ENCODE assay signal across 27 cellular contexts in genomic region chr16:69633375-69633774, GRCh38.
"Had no signal": no experiment of that assay in that cellular context is flagged by ENCODE, and none has a peak within 500 bp of the region (broad histone marks: within the 10 kb centered on the region; RNA-seq: fewer than 3 reads in every experiment).

No MANE protein-coding gene starts in this region.

- H3K27ac ChIP-seq: brain microvascular endothelial cell, colonic mucosa, epithelial cell of prostate, esophagus squamous epithelium, gastroesophageal sphincter, heart right ventricle had no signal

- H3K4me1 Mint-ChIP-seq: activated CD4-positive, alpha-beta memory T cell treated with anti-CD3 and anti-CD28 coated beads, Interleukin-2, amount 10 ng/mL, durations not matched to agents 7 days and 5 days; activated CD4-positive, alpha-beta T cell treated with anti-CD3 and anti-CD28 coated beads for 36 hours; activated CD4-positive, alpha-beta T cell treated with anti-CD3 and anti-CD28 coated beads, Interleukin-2, amount 10 ng/mL, durations not matched to agents 24 days and 14 days; activated naive CD4-positive, alpha-beta T cell treated with anti-CD3 and anti-CD28 coated beads, Interleukin-2, amount 10 ng/mL, durations not matched to agents 7 days and 5 days had no signal

- H3K9me3 Mint-ChIP-seq: central memory CD8-positive, alpha-beta T cell had no signal

- H3K27me3 Mint-ChIP-seq: activated CD4-positive, alpha-beta memory T cell treated with anti-CD3 and anti-CD28 coated beads, Interleukin-2, amount 10 ng/mL, durations not matched to agents 7 days and 5 days; activated CD4-positive, alpha-beta T cell treated with anti-CD3 and anti-CD28 coated beads for 36 hours; activated CD4-positive, alpha-beta T cell treated with anti-CD3 and anti-CD28 coated beads, Interleukin-2, amount 10 ng/mL, durations not matched to agents 24 days and 14 days; activated naive CD4-positive, alpha-beta T cell treated with anti-CD3 and anti-CD28 coated beads, Interleukin-2, amount 10 ng/mL, durations not matched to agents 7 days and 5 days; activated naive CD8-positive, alpha-beta T cell treated with anti-CD3 and anti-CD28 coated beads, Interleukin-2, amount 10 ng/mL, durations not matched to agents 7 days and 5 days; activated T-cell treated with anti-CD3 and anti-CD28 coated beads, Interleukin-2, amount 50 U/mL, for 24 hours; central memory CD8-positive, alpha-beta T cell; T-cell had no signal

- H3K27me3 ChIP-seq: brain microvascular endothelial cell, colonic mucosa, esophagus squamous epithelium, gastroesophageal sphincter, heart right ventricle had no signal

- H3K27ac Mint-ChIP-seq: activated CD4-positive, alpha-beta memory T cell treated with anti-CD3 and anti-CD28 coated beads, Interleukin-2, amount 10 ng/mL, durations not matched to agents 7 days and 5 days; activated CD4-positive, alpha-beta T cell treated with anti-CD3 and anti-CD28 coated beads for 36 hours; activated CD4-positive, alpha-beta T cell treated with anti-CD3 and anti-CD28 coated beads, Interleukin-2, amount 10 ng/mL, durations not matched to agents 24 days and 14 days; activated naive CD4-positive, alpha-beta T cell treated with anti-CD3 and anti-CD28 coated beads, Interleukin-2, amount 10 ng/mL, durations not matched to agents 7 days and 5 days; activated naive CD4-positive, alpha-beta T cell treated with anti-CD3 and anti-CD28 coated beads, Interleukin-2, amount 50 U/mL, for 72 hours; activated naive CD8-positive, alpha-beta T cell treated with anti-CD3 and anti-CD28 coated beads, Interleukin-2, amount 10 ng/mL, durations not matched to agents 7 days and 5 days; activated T-cell treated with anti-CD3 and anti-CD28 coated beads, Interleukin-2, amount 50 U/mL, for 24 hours; activated T-cell treated with anti-CD3 and anti-CD28 coated beads, Interleukin-2, amount 50 U/mL, for 72 hours; T-cell; T-helper 1 cell treated with Interleukin-12 subunit alpha and Interleukin-12 subunit beta and Interleukin-4 antibody, amounts not matched to agents 30 μg/mL and 1 μg/mL, for 36 hours had no signal

- H3K4me1 ChIP-seq: colonic mucosa, esophagus squamous epithelium, heart right ventricle had no signal

- DNase-seq: activated CD4-positive, alpha-beta memory T cell treated with anti-CD3 and anti-CD28 coated beads, Interleukin-2, amount 10 ng/mL, durations not matched to agents 7 days and 5 days; activated CD4-positive, alpha-beta T cell treated with anti-CD3 and anti-CD28 coated beads for 36 hours; activated CD4-positive, alpha-beta T cell treated with anti-CD3 and anti-CD28 coated beads, Interleukin-2, amount 10 ng/mL, durations not matched to agents 24 days and 14 days; activated CD4-positive, CD25-positive, alpha-beta regulatory T cell; activated CD4-positive, CD25-positive, alpha-beta regulatory T cell treated with anti-CD3 and anti-CD28 coated beads, Interleukin-2, amount 50 U/mL, for 72 hours; activated CD8-positive, alpha-beta memory T cell treated with anti-CD3 and anti-CD28 coated beads, Interleukin-2, amount 50 U/mL, for 48 hours; activated gamma-delta T cell; activated naive CD4-positive, alpha-beta T cell; activated naive CD4-positive, alpha-beta T cell treated with anti-CD3 and anti-CD28 coated beads, Interleukin-2, amount 10 ng/mL, durations not matched to agents 7 days and 5 days; activated naive CD8-positive, alpha-beta T cell treated with anti-CD3 and anti-CD28 coated beads, Interleukin-2, amount 10 ng/mL, durations not matched to agents 7 days and 5 days; activated T-cell treated with anti-CD3 and anti-CD28 coated beads for 4 hours; activated T-cell treated with anti-CD3 and anti-CD28 coated beads, Interleukin-2, amount 50 U/mL, for 24 hours; activated T-cell treated with anti-CD3 and anti-CD28 coated beads, Interleukin-2, amount 50 U/mL, for 72 hours; amniotic stem cell; anterior cingulate cortex; brain microvascular endothelial cell; colonic mucosa; effector CD8-positive, alpha-beta T cell; esophagus squamous epithelium; foreskin melanocyte; heart right ventricle; T-cell had no signal

- H3K4me3 ChIP-seq: colonic mucosa, esophagus squamous epithelium, gastroesophageal sphincter, heart right ventricle had no signal

- H3K9me3 ChIP-seq: colonic mucosa had no signal

- H3K36me3 ChIP-seq: colonic mucosa had no signal

- ATAC-seq: activated CD4-positive, alpha-beta T cell treated with anti-CD3 and anti-CD28 coated beads for 36 hours; activated naive CD4-positive, alpha-beta T cell treated with anti-CD3 and anti-CD28 coated beads, Interleukin-2, amount 50 U/mL, for 72 hours; activated T-cell treated with anti-CD3 and anti-CD28 coated beads, Interleukin-2, amount 50 U/mL, for 72 hours; gastroesophageal sphincter; heart right ventricle; T-cell had no signal

- H3K4me3 Mint-ChIP-seq: activated CD4-positive, alpha-beta memory T cell treated with anti-CD3 and anti-CD28 coated beads, Interleukin-2, amount 10 ng/mL, durations not matched to agents 7 days and 5 days; activated CD4-positive, alpha-beta T cell treated with anti-CD3 and anti-CD28 coated beads for 36 hours; activated CD4-positive, alpha-beta T cell treated with anti-CD3 and anti-CD28 coated beads, Interleukin-2, amount 10 ng/mL, durations not matched to agents 24 days and 14 days; activated naive CD4-positive, alpha-beta T cell treated with anti-CD3 and anti-CD28 coated beads, Interleukin-2, amount 10 ng/mL, durations not matched to agents 7 days and 5 days; activated naive CD8-positive, alpha-beta T cell treated with anti-CD3 and anti-CD28 coated beads, Interleukin-2, amount 10 ng/mL, durations not matched to agents 7 days and 5 days; activated T-cell treated with anti-CD3 and anti-CD28 coated beads, Interleukin-2, amount 50 U/mL, for 24 hours; activated T-cell treated with anti-CD3 and anti-CD28 coated beads, Interleukin-2, amount 50 U/mL, for 72 hours; central memory CD8-positive, alpha-beta T cell; T-cell; T-helper 1 cell treated with Interleukin-12 subunit alpha and Interleukin-12 subunit beta and Interleukin-4 antibody, amounts not matched to agents 30 μg/mL and 1 μg/mL, for 36 hours had no signal
